Comparison of ENCODE assay signal across 8 cellular contexts in the genomic region with DNA sequence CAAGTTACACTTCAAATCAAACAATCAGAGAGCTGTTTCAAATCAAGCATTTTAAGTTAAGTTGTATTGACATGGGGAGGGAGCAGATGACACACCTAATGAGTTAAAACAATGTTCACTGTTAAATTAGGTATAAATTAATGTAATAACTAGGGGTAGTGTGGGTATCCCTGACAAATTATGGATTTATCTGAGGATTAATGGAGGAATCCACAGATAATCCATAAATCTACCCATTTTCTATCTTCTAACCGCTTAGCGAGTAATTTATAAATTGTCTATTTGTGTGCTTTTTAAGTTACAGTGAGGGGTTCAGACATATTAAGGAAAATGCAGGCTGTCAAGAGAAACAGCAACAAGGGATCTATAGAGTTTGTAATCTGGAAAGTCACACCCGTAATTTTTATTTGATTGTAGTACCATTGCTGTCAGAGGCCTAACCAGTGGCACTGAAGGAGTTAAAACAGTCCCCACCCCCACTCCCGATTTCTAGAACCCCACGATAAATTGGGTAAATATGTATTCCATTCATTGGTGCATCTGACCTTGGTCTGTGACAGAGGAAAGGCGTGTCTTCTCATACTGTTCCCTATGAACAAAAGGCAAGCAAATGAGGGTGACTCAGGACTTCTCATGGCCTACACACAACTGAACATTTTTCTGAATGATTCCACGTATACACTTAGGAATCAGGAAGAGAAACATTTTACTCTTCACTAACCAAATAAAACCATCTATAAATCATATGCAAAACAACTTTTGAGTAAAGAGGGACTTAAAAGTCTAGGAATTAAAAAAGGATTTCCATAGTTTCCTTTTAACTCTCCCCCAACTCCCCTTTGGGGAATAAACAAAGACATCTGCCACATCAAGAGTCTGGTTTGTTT. TPM values are rescaled to one million over a fixed set of nuclear protein-coding genes. Genes with fewer than 3 reads are reported as not detected.
A peak's percentile ranks its signal among the peaks of the same experiment; 100 is the strongest.
DNase-seq lines count a peak whose midpoint lies in the region; ATAC-seq, FAIRE-seq and TF ChIP-seq lines count a peak whose summit lies in the region.

No MANE protein-coding gene starts in this region.

- ATAC-seq in HG03439 (IDR thresholded peaks at IDR 0.05; ENCODE audit: unreplicated experiment) = no peak

- H3K4me1 ChIP-seq in Karpas-422 (ENCODE audit: low read length) (peaks cover 92% of the 10 kb centered on the region), liver (ENCODE audit: control insufficient read depth in 4 of 4, insufficient read depth in 4 of 4, low read length in 3 of 4) (peaks cover 7 to 57% (median 35%) of the 10 kb centered on the region in 4 donors)

- H3K27ac ChIP-seq in Karpas-422 (ENCODE audit: low read length) (peak overlapping the region; percentile 83; the same call in 1 of the 2 replicates), liver (ENCODE audit: low read depth in 1 of 2, low read length in 2 of 2) (peak overlapping the region; percentile 97 to 100)

- H3K36me3 ChIP-seq in Karpas-422 (ENCODE audit: insufficient read depth, low read length) (0 out of 2 replicates have a peak, but pooled peaks cover 3% of the 10 kb centered on the region), bronchial epithelial cell (ENCODE audit: control insufficient read depth, insufficient read depth, low read length) (peaks cover 8% of the 10 kb centered on the region), liver (ENCODE audit: control insufficient read depth in 4 of 4, insufficient read depth in 3 of 4, low read depth in 1 of 4, low read length in 3 of 4) (peaks cover 0 to 11% (median 0%) of the 10 kb centered on the region in 4 donors)

- H4K20me1 ChIP-seq in Karpas-422 (ENCODE audit: insufficient read depth, low read depth, low read length) = no peaks in the 10 kb centered on the region

- TF ChIP-seq CTCF in bronchial epithelial cell (IDR thresholded peaks at IDR 0.05; ENCODE audit: insufficient read depth, low read length, severe bottlenecking) (no peak), liver (IDR thresholded peaks at IDR 0.05; ENCODE audit: low read depth, low read length, missing input control) (no peak)

- H2AFZ ChIP-seq in Karpas-422 (ENCODE audit: low read length) = no peak overlapping the region

- H3K4me2 ChIP-seq in Karpas-422 (ENCODE audit: low read depth, low read length, poor library complexity, severe bottlenecking) = peak overlapping the region; percentile 98

- H3K9me2 ChIP-seq in Karpas-422 (replicated peaks; ENCODE audit: insufficient read depth, low read length) = no peaks in the 10 kb centered on the region

- WGBS in liver = 46% methylated on average over 7 of the region's 7 CpGs

- H3K9me3 ChIP-seq in Karpas-422 (ENCODE audit: low read length) (no peaks in the 10 kb centered on the region), liver (ENCODE audit: control insufficient read depth in 4 of 4, low read length in 3 of 4) (no peaks in the 10 kb centered on the region)

- peaks cover 4% of the 10 kb centered on the region; the same call in 1 of the 2 replicates for H3K79me2 ChIP-seq in Karpas-422 (ENCODE audit: low read length)

- FAIRE-seq in bronchial epithelial cell (lab: Jason Lieb, UNC) = peak; percentile 81

- 0 out of 2 replicates have a peak overlapping the region, but pooled peaks have one; percentile 28 for H3K4me3 ChIP-seq in Karpas-422 (ENCODE audit: low read length)
- no peak overlapping the region for H3K4me3 ChIP-seq in bronchial epithelial cell (ENCODE audit: low read depth, low read length)
- no peak overlapping the region for H3K4me3 ChIP-seq in liver (ENCODE audit: low read depth in 1 of 3, low read length in 3 of 3)

- H3K9ac ChIP-seq in Karpas-422 (ENCODE audit: low read length) = peak overlapping the region; percentile 79; the same call in 1 of the 2 replicates
- peak overlapping the region; percentile 39 to 99 for H3K9ac ChIP-seq in liver (ENCODE audit: low read depth in 1 of 2, low read length in 2 of 2)

- peak; percentile 33 for DNase-seq in DMS79 treated with DMSO at 0.1 percent for 48 hours (lab: John Stamatoyannopoulos, UW)
- peak; percentile 65 for DNase-seq in Karpas-422
- DNase-seq in RKO (ENCODE audit: low spot score) = peak; percentile 99
- peak; percentile 98 for DNase-seq in bronchial epithelial cell (ENCODE audit: low read depth)
- peak; percentile 94 for DNase-seq in stromal cell of bone marrow (ENCODE audit: low read depth)
- DNase-seq in central memory CD4-positive, alpha-beta T cell = no peak

- TF ChIP-seq RAD21 in liver (IDR thresholded peaks at IDR 0.05) = peak; percentile 9 to 36

- H3K27me3 ChIP-seq in Karpas-422 (ENCODE audit: low read length) (no peaks in the 10 kb centered on the region), bronchial epithelial cell (ENCODE audit: control insufficient read depth, insufficient read depth, low read length) (no peaks in the 10 kb centered on the region), liver (ENCODE audit: control insufficient read depth in 4 of 4, insufficient read depth in 4 of 4, low read length in 3 of 4) (no peaks in the 10 kb centered on the region)

TF ChIP-seq in liver, 16 proteins besides CTCF, POLR2A, EP300 and RAD21:
- TF ChIP-seq, protein P1, sequence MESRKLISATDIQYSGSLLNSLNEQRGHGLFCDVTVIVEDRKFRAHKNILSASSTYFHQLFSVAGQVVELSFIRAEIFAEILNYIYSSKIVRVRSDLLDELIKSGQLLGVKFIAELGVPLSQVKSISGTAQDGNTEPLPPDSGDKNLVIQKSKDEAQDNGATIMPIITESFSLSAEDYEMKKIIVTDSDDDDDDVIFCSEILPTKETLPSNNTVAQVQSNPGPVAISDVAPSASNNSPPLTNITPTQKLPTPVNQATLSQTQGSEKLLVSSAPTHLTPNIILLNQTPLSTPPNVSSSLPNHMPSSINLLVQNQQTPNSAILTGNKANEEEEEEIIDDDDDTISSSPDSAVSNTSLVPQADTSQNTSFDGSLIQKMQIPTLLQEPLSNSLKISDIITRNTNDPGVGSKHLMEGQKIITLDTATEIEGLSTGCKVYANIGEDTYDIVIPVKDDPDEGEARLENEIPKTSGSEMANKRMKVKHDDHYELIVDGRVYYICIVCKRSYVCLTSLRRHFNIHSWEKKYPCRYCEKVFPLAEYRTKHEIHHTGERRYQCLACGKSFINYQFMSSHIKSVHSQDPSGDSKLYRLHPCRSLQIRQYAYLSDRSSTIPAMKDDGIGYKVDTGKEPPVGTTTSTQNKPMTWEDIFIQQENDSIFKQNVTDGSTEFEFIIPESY (IDR thresholded peaks at IDR 0.05) = no peak
- TF ChIP-seq SP1 (IDR thresholded peaks at IDR 0.05) = peak; percentile 35
- TF ChIP-seq, protein P2, sequence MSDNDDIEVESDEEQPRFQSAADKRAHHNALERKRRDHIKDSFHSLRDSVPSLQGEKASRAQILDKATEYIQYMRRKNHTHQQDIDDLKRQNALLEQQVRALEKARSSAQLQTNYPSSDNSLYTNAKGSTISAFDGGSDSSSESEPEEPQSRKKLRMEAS (IDR thresholded peaks at IDR 0.05) = peak; percentile 23
- peak in 1 of 2 donors; percentile 4 for TF ChIP-seq RXRA (IDR thresholded peaks at IDR 0.05)
- TF ChIP-seq JUND (IDR thresholded peaks at IDR 0.05) = peak in 1 of 2 donors; percentile 46

RNA-seq across cellular contexts. Expression of a gene that starts 7.4 kb away (rescaled TPM):
- 14.1 and 16.5 TPM in 2 replicates for total RNA-seq in Karpas-422 (2014; rRNA removed; shearing (Covaris generic); ENCODE audit: low replicate concordance)
- total RNA-seq in bronchial epithelial cell (64.1 and 80.3 TPM in 2 replicates), liver (10 to 100 TPM; 31.5 to 48.2 TPM)
- 10 to 100 TPM; 22.2 to 39.3 TPM for polyA plus RNA-seq in liver
